Comparison of ENCODE assay signal across 10 cellular contexts in genomic region chr3:15360786-15361493, GRCh38.
DNase-seq lines count a peak whose midpoint lies in the region; ATAC-seq lines count a peak whose summit lies in the region.
"Had no signal": no experiment of that assay in that cellular context is flagged by ENCODE, and none has a peak within 500 bp of the region (broad histone marks: within the 10 kb centered on the region; RNA-seq: fewer than 3 reads in every experiment).

No MANE protein-coding gene starts in this region.

- no peaks in the 10 kb centered on the region for H3K36me3 ChIP-seq in effector memory CD4-positive, alpha-beta T cell (ENCODE audit: control insufficient read depth, insufficient read depth, low read length)

- H3K27me3 ChIP-seq in effector memory CD4-positive, alpha-beta T cell (replicated peaks; ENCODE audit: control insufficient read depth, insufficient read depth, low read length, poor library complexity, severe bottlenecking): no peaks in the 10 kb centered on the region

- peak overlapping the region; percentile 29 for H3K4me3 Mint-ChIP-seq in T-helper 1 cell treated with Interleukin-12 subunit alpha and Interleukin-12 subunit beta and Interleukin-4 antibody, amounts not matched to agents 30 μg/mL and 1 μg/mL, for 36 hours
- H3K4me3 Mint-ChIP-seq in stimulated activated naive B cell treated with anti-CD40 and anti-IgM and Interleukin-4, amounts not matched to agents 10 μg/mL and 1 μg/mL and 100 μg/mL, for 72 hours: peak overlapping the region; percentile 10 to 71

- H3K27ac Mint-ChIP-seq in T-helper 1 cell treated with Interleukin-12 subunit alpha and Interleukin-12 subunit beta and Interleukin-4 antibody, amounts not matched to agents 30 μg/mL and 1 μg/mL, for 36 hours: peak overlapping the region; percentile 76
- peak overlapping the region; percentile 95 for H3K27ac Mint-ChIP-seq in stimulated activated naive B cell treated with anti-CD40 and anti-IgM and Interleukin-4, amounts not matched to agents 10 μg/mL and 1 μg/mL and 100 μg/mL, for 72 hours

- ATAC-seq in stimulated activated naive B cell treated with anti-CD40 and anti-IgM and Interleukin-4, amounts not matched to agents 10 μg/mL and 1 μg/mL and 100 μg/mL, for 72 hours (replicated peaks): peak; percentile 30 to 31
- no peak for ATAC-seq in GM18867 (IDR thresholded peaks at IDR 0.05; ENCODE audit: unreplicated experiment)
- ATAC-seq in GM21619 (IDR thresholded peaks at IDR 0.05; ENCODE audit: unreplicated experiment): no peak

- H3K9me3 Mint-ChIP-seq in T-helper 1 cell treated with Interleukin-12 subunit alpha and Interleukin-12 subunit beta and Interleukin-4 antibody, amounts not matched to agents 30 μg/mL and 1 μg/mL, for 36 hours: no peaks in the 10 kb centered on the region
- H3K9me3 Mint-ChIP-seq in stimulated activated naive B cell treated with anti-CD40 and anti-IgM and Interleukin-4, amounts not matched to agents 10 μg/mL and 1 μg/mL and 100 μg/mL, for 72 hours: no peaks in the 10 kb centered on the region

- H3K27ac ChIP-seq in effector memory CD4-positive, alpha-beta T cell (ENCODE audit: insufficient read depth, low read length, poor library complexity, severe bottlenecking): peak overlapping the region; percentile 40

- no peaks in the 10 kb centered on the region for H3K9me3 ChIP-seq in effector memory CD4-positive, alpha-beta T cell (ENCODE audit: control insufficient read depth, low read length)

- no peaks in the 10 kb centered on the region for H3K27me3 Mint-ChIP-seq in T-helper 1 cell treated with Interleukin-12 subunit alpha and Interleukin-12 subunit beta and Interleukin-4 antibody, amounts not matched to agents 30 μg/mL and 1 μg/mL, for 36 hours (ENCODE audit: low read depth)
- H3K27me3 Mint-ChIP-seq in stimulated activated naive B cell treated with anti-CD40 and anti-IgM and Interleukin-4, amounts not matched to agents 10 μg/mL and 1 μg/mL and 100 μg/mL, for 72 hours: no peaks in the 10 kb centered on the region

- peaks cover 47% of the 10 kb centered on the region for H3K4me1 Mint-ChIP-seq in T-helper 1 cell treated with Interleukin-12 subunit alpha and Interleukin-12 subunit beta and Interleukin-4 antibody, amounts not matched to agents 30 μg/mL and 1 μg/mL, for 36 hours (ENCODE audit: low read depth)
- peaks cover 31 to 60% of the 10 kb centered on the region in 2 donors for H3K4me1 Mint-ChIP-seq in stimulated activated naive B cell treated with anti-CD40 and anti-IgM and Interleukin-4, amounts not matched to agents 10 μg/mL and 1 μg/mL and 100 μg/mL, for 72 hours

- peaks cover 13% of the 10 kb centered on the region for H3K36me3 Mint-ChIP-seq in T-helper 1 cell treated with Interleukin-12 subunit alpha and Interleukin-12 subunit beta and Interleukin-4 antibody, amounts not matched to agents 30 μg/mL and 1 μg/mL, for 36 hours (ENCODE audit: low read depth)
- H3K36me3 Mint-ChIP-seq in stimulated activated naive B cell treated with anti-CD40 and anti-IgM and Interleukin-4, amounts not matched to agents 10 μg/mL and 1 μg/mL and 100 μg/mL, for 72 hours: no peaks in the 10 kb centered on the region

- H3K4me1 ChIP-seq in effector memory CD4-positive, alpha-beta T cell (ENCODE audit: control insufficient read depth, insufficient read depth, low read length, poor library complexity, severe bottlenecking): peaks cover 33% of the 10 kb centered on the region

- no peak overlapping the region for H3K4me3 ChIP-seq in effector memory CD4-positive, alpha-beta T cell (ENCODE audit: insufficient read depth, low read depth, low read length, poor library complexity, severe bottlenecking)

- DNase-seq in T-helper 1 cell (no peak), NOMO-1 treated with DMSO at 0.1 percent for 48 hours (lab: John Stamatoyannopoulos, UW; ENCODE audit: unreplicated experiment) (peak; percentile 81), hepatic stellate cell (ENCODE audit: low spot score) (no peak)
- DNase-seq in effector memory CD4-positive, alpha-beta T cell: no peak
- no peak for DNase-seq in stimulated activated naive B cell treated with anti-CD40 and anti-IgM and Interleukin-4, amounts not matched to agents 10 μg/mL and 1 μg/mL and 100 μg/mL, for 72 hours
- DNase-seq: 8988T, NCI-H510A treated with DMSO at 0.1 percent for 48 hours had no signal

Comparison
In these comparisons a context has a peak if more than half of its experiments do, and no peak if none do; other contexts are left out.
1. ATAC-seq: peak in stimulated activated naive B cell treated with anti-CD40 and anti-IgM and Interleukin-4, amounts not matched to agents 10 μg/mL and 1 μg/mL and 100 μg/mL, for 72 hours (2 of 2); none in GM18867 (single experiment) and GM21619 (single experiment).